In genomic region chr1:192161974-192162373, GRCh38 we compare ENCODE assay signal across 1 cellular context.
TF ChIP-seq lines count a peak whose summit lies in the region.

No MANE protein-coding gene starts in this region.

TF ChIP-seq in SK-N-SH, 30 proteins besides CTCF, POLR2A, EP300 and RAD21 (continued from another document):
- no peak for TF ChIP-seq TAF1 (IDR thresholded peaks at IDR 0.05; ENCODE audit: borderline replicate concordance, low read depth, low read length)
- no peak for TF ChIP-seq RXRA (IDR thresholded peaks at IDR 0.05; ENCODE audit: borderline replicate concordance, low read depth)
- TF ChIP-seq NFIC (IDR thresholded peaks at IDR 0.05; ENCODE audit: borderline replicate concordance), result no peak
- no peak for TF ChIP-seq GATA2 (CRISPR knock-in tag; IDR thresholded peaks at IDR 0.05)
- TF ChIP-seq RFX5 (IDR thresholded peaks at IDR 0.05; ENCODE audit: low read length), result no peak
- TF ChIP-seq REST (IDR thresholded peaks at IDR 0.05; ENCODE audit: low read depth, low read length), result no peak
